In genomic region chr2:217863874-217864273, GRCh38 we compare ENCODE assay signal across 16 cellular contexts.
"Had no signal": no experiment of that assay in that cellular context is flagged by ENCODE, and none has a peak within 500 bp of the region (broad histone marks: within the 10 kb centered on the region; RNA-seq: fewer than 3 reads in every experiment).

No MANE protein-coding gene starts in this region.

- H3K4me3 Mint-ChIP-seq: central memory CD8-positive, alpha-beta T cell; dendritic cell treated with granulocyte-macrophage colony-stimulating factor and Interleukin-4, amounts not matched to agents 40 ng/mL and 50 ng/mL, for 4 days; effector memory CD8-positive, alpha-beta T cell; naive thymus-derived CD4-positive, alpha-beta T cell; T-cell; type B pancreatic cell; WTC11 had no signal

- H3K27me3 ChIP-seq: adrenal gland, neutrophil had no signal

- ATAC-seq: effector memory CD8-positive, alpha-beta T cell; naive thymus-derived CD4-positive, alpha-beta T cell; T-cell; WTC11 had no signal

- H3K27me3 Mint-ChIP-seq: T-cell, type B pancreatic cell had no signal

- DNase-seq: activated CD4-positive, alpha-beta T cell treated with anti-CD3 and anti-CD28 coated beads, Interleukin-2, amount 50 U/mL, for 1 hour; activated naive CD4-positive, alpha-beta T cell treated with anti-CD3 and anti-CD28 coated beads, Interleukin-2, amount 50 U/mL, for 16 hours; adrenal gland; effector memory CD8-positive, alpha-beta T cell; erythroblast; head of caudate nucleus; islet precursor cell; naive thymus-derived CD4-positive, alpha-beta T cell; stimulated activated CD4-positive, alpha-beta T cell treated with anti-CD3 and anti-CD28 coated beads, Interleukin-4, amount 100 ng/mL, for 4 hours; T-cell had no signal

- H3K9me3 Mint-ChIP-seq: central memory CD8-positive, alpha-beta T cell; dendritic cell treated with granulocyte-macrophage colony-stimulating factor and Interleukin-4, amounts not matched to agents 40 ng/mL and 50 ng/mL, for 4 days; effector memory CD8-positive, alpha-beta T cell; naive thymus-derived CD4-positive, alpha-beta T cell; T-cell; type B pancreatic cell; WTC11 had no signal

- H3K27ac ChIP-seq: neutrophil, SK-N-MC had no signal

- H3K4me1 Mint-ChIP-seq: central memory CD8-positive, alpha-beta T cell; naive thymus-derived CD4-positive, alpha-beta T cell had no signal

- H3K9me3 ChIP-seq: adrenal gland, neutrophil had no signal

- H3K27ac Mint-ChIP-seq: dendritic cell treated with granulocyte-macrophage colony-stimulating factor and Interleukin-4, amounts not matched to agents 40 ng/mL and 50 ng/mL, for 4 days; effector memory CD8-positive, alpha-beta T cell; naive thymus-derived CD4-positive, alpha-beta T cell; T-cell; type B pancreatic cell; WTC11 had no signal

- H3K36me3 Mint-ChIP-seq: naive thymus-derived CD4-positive, alpha-beta T cell; T-cell; WTC11 had no signal

- H3K4me3 ChIP-seq: adrenal gland, SK-N-MC had no signal

- H3K36me3 ChIP-seq: neutrophil had no signal
